Comparison of ENCODE assay signal across 1 cellular context in the genomic region with DNA sequence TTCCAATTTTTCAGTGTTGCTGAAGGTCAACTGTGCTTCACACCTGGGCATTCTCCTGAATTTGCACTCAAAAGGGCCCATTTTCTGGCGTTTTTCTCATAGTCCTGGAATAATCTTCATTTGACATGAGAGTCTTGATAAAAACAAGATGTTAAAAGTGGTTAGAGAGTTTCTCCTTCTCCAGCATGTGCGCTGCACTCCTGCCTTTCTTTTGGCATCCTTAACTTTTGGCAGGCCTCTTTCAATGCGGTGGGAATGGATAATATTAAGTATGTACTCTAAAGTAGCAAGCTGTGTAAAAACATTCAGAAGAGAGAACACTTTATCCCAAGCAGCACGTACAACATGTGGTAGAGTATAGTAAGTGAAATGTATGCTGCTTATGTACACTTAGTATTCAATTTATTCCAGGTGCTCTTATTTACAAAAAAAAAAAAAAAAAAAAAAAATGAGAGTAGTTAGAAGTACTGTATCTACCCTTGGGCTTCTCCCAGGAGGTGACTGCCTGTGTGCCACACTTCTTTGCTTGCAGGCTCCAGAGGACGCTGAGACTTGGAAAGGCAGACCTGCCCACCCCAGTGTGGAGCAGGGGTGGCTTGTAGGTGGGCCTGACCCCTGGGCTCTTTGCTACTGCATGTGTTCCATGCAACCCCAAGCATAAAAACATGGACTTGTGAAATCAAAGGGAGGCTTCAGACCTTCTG.
TF ChIP-seq lines count a peak whose summit lies in the region.

No MANE protein-coding gene starts in this region.

TF ChIP-seq in A549, 52 proteins besides CTCF, POLR2A, EP300 and RAD21 (continued from another document):
- TF ChIP-seq, protein P1, sequence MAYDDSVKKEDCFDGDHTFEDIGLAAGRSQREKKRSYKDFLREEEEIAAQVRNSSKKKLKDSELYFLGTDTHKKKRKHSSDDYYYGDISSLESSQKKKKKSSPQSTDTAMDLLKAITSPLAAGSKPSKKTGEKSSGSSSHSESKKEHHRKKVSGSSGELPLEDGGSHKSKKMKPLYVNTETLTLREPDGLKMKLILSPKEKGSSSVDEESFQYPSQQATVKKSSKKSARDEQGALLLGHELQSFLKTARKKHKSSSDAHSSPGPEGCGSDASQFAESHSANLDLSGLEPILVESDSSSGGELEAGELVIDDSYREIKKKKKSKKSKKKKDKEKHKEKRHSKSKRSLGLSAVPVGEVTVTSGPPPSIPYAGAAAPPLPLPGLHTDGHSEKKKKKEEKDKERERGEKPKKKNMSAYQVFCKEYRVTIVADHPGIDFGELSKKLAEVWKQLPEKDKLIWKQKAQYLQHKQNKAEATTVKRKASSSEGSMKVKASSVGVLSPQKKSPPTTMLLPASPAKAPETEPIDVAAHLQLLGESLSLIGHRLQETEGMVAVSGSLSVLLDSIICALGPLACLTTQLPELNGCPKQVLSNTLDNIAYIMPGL (CRISPR knock-in tag; IDR thresholded peaks at IDR 0.05; ENCODE audit: borderline replicate concordance) = no peak
- TF ChIP-seq RARB (CRISPR knock-in tag; IDR thresholded peaks at IDR 0.05) (no peak), EHMT2 (IDR thresholded peaks at IDR 0.05; ENCODE audit: low read depth) (no peak), FOSL2 (IDR thresholded peaks at IDR 0.05) (no peak), FOSL2 (CRISPR knock-in tag; IDR thresholded peaks at IDR 0.05) (no peak), CBX2 (IDR thresholded peaks at IDR 0.05; ENCODE audit: borderline replicate concordance, low read depth) (no peak), NR3C1 (IDR thresholded peaks at IDR 0.05) (no peak), MAFK (IDR thresholded peaks at IDR 0.05; ENCODE audit: partially characterized antibody) (no peak), FOXS1 (CRISPR knock-in tag; IDR thresholded peaks at IDR 0.05) (no peak), HDAC2 (IDR thresholded peaks at IDR 0.05) (no peak), CHD2 (IDR thresholded peaks at IDR 0.05; ENCODE audit: low read length, partially characterized antibody) (no peak)
- TF ChIP-seq, protein P2, sequence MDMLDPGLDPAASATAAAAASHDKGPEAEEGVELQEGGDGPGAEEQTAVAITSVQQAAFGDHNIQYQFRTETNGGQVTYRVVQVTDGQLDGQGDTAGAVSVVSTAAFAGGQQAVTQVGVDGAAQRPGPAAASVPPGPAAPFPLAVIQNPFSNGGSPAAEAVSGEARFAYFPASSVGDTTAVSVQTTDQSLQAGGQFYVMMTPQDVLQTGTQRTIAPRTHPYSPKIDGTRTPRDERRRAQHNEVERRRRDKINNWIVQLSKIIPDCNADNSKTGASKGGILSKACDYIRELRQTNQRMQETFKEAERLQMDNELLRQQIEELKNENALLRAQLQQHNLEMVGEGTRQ (IDR thresholded peaks at IDR 0.05) = no peak
- TF ChIP-seq, protein P3, sequence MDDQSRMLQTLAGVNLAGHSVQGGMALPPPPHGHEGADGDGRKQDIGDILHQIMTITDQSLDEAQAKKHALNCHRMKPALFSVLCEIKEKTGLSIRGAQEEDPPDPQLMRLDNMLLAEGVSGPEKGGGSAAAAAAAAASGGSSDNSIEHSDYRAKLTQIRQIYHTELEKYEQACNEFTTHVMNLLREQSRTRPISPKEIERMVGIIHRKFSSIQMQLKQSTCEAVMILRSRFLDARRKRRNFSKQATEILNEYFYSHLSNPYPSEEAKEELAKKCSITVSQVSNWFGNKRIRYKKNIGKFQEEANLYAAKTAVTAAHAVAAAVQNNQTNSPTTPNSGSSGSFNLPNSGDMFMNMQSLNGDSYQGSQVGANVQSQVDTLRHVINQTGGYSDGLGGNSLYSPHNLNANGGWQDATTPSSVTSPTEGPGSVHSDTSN (IDR thresholded peaks at IDR 0.05) = no peak
